24 cellular contexts compared by ENCODE assay signal in the genomic region with DNA sequence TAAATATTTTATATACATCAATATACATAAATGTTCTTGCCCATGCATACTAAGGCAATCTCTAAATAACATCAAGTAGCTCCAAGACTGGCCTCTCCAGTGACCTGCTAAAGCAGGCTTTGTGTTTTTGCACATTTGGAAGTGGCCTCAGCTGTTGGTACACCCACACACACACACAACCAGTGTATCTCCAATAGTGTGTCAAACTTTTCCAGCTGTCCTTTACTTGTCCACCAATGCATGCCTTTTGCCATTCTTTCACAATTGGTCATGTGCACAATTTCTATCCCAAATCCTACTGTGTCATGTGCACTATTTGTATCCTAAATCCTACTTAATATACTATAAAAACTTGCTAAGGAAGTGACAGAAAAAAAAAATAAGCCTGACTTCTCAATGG. TPM values are rescaled to one million over a fixed set of nuclear protein-coding genes. Genes with fewer than 3 reads are reported as not detected.
DNase-seq lines count a peak whose midpoint lies in the region; ATAC-seq, FAIRE-seq and TF ChIP-seq lines count a peak whose summit lies in the region.
"Had no signal": no experiment of that assay in that cellular context is flagged by ENCODE, and none has a peak within 500 bp of the region (broad histone marks: within the 10 kb centered on the region; RNA-seq: fewer than 3 reads in every experiment).

No MANE protein-coding gene starts in this region.

- TF ChIP-seq POLR2A in K562 (conservative IDR thresholded peaks at IDR 0.05) (no peak; the same call in 1 of the 2 replicates), gastrocnemius medialis (IDR thresholded peaks at IDR 0.05) (no peak)

- DNase-seq in LHCN-M2 (ENCODE audit: low read depth) = peak; percentile 40
- no peak for DNase-seq in K562 (ENCODE audit: extremely low read depth in 1 of 4, low spot score in 3 of 4)
- DNase-seq in myocyte (ENCODE audit: low read depth) = peak; percentile 50
- DNase-seq in gastrocnemius medialis = no peak
- DNase-seq in osteocyte (ENCODE audit: extremely low spot score, unreplicated experiment) = no peak
- DNase-seq in activated T-cell treated with anti-CD3 and anti-CD28 coated beads, Interleukin-2, amount 50 U/mL, for 24 hours = no peak
- DNase-seq in activated T-cell treated with anti-CD3 and anti-CD28 coated beads, Interleukin-2, amount 50 U/mL, for 72 hours = no peak
- DNase-seq: C1 segment of cervical spinal cord, Calu3, COR-L47, DMS53, DMS79 treated with DMSO at 0.1 percent for 48 hours, GF-D8, GOT3, H7, HCEC 1CT had no signal

- in situ Hi-C loops in K562 (cut with MboI) (no loop called here), gastrocnemius medialis (cut with MboI; ENCODE audit: low sequenced_read_pairs in 4 of 4) (loop anchor here in 1 of 4 donors (25.0 kb wide), 1 partner anchor 185 kb away; no protein-coding TSS in a partner anchor)

- CTCF ChIA-PET in K562 (lab: Yijun Ruan, JAX; ENCODE audit: low intra/inter-chr PET ratio) = no interaction called here

- H3K4me3 Mint-ChIP-seq in osteocyte (ENCODE audit: unreplicated experiment) = no peak overlapping the region
- H3K4me3 Mint-ChIP-seq in activated T-cell treated with anti-CD3 and anti-CD28 coated beads, Interleukin-2, amount 50 U/mL, for 24 hours = no peak overlapping the region
- no peak overlapping the region for H3K4me3 Mint-ChIP-seq in activated T-cell treated with anti-CD3 and anti-CD28 coated beads, Interleukin-2, amount 50 U/mL, for 72 hours
- H3K4me3 Mint-ChIP-seq: CD4-positive, alpha-beta memory T cell had no signal

- BruUV-seq in K562 (replicated peaks; lab: Mats Ljungman, UMichigan) = no TSS peak

- H3K4me1 ChIP-seq in K562 (replicated peaks in 1 of 2; ENCODE audit: control insufficient read depth in 2 of 2, insufficient read depth in 2 of 2, low read length in 2 of 2) = no peaks in the 10 kb centered on the region
- peaks cover 71 to 83% of the 10 kb centered on the region in 2 donors for H3K4me1 ChIP-seq in gastrocnemius medialis

- intact Hi-C loops in K562 (cut with micrococcal nuclease) = no loop called here
- intact Hi-C loops in gastrocnemius medialis (cut with DNase I; ENCODE audit: low total_unique reads) = no loop called here

- H2AFZ ChIP-seq in K562 (ENCODE audit: low read depth, low read length) = no peak overlapping the region

- H3K4me1 Mint-ChIP-seq in osteocyte (ENCODE audit: unreplicated experiment) = peaks cover 3% of the 10 kb centered on the region
- no peaks in the 10 kb centered on the region for H3K4me1 Mint-ChIP-seq in activated T-cell treated with anti-CD3 and anti-CD28 coated beads, Interleukin-2, amount 50 U/mL, for 24 hours (ENCODE audit: low read depth)
- no peaks in the 10 kb centered on the region for H3K4me1 Mint-ChIP-seq in activated T-cell treated with anti-CD3 and anti-CD28 coated beads, Interleukin-2, amount 50 U/mL, for 72 hours (ENCODE audit: low read depth)
- H3K4me1 Mint-ChIP-seq: CD4-positive, alpha-beta memory T cell had no signal

- H3K9me3 ChIP-seq in K562 (replicated peaks; ENCODE audit: control insufficient read depth, insufficient read depth, low read depth, low read length) (no peaks in the 10 kb centered on the region), gastrocnemius medialis (no peaks in the 10 kb centered on the region)

- peak; percentile 24 for ATAC-seq in K562
- no peak for ATAC-seq in gastrocnemius medialis
- no peak for ATAC-seq in activated T-cell treated with anti-CD3 and anti-CD28 coated beads, Interleukin-2, amount 50 U/mL, for 72 hours (replicated peaks in 1 of 2)

- H3K36me3 ChIP-seq in K562 (ENCODE audit: control insufficient read depth, insufficient read depth, low read length) (peaks cover 22% of the 10 kb centered on the region; the same call in 2 of the 3 replicates), gastrocnemius medialis (no peaks in the 10 kb centered on the region)

- H3K9ac ChIP-seq in K562 (ENCODE audit: insufficient read depth in 1 of 2, low read depth in 2 of 2, low read length in 2 of 2) = no peak overlapping the region

- no peaks in the 10 kb centered on the region for H4K20me1 ChIP-seq in K562 (replicated peaks; ENCODE audit: control insufficient read depth, insufficient read depth, low read length)

- no peaks in the 10 kb centered on the region for H3K27me3 ChIP-seq in K562 (ENCODE audit: control insufficient read depth in 2 of 2, insufficient read depth in 2 of 2, low read length in 2 of 2)
- no peaks in the 10 kb centered on the region for H3K27me3 ChIP-seq in gastrocnemius medialis

- H3K79me2 ChIP-seq in K562 (ENCODE audit: control insufficient read depth, insufficient read depth, low read length) = no peaks in the 10 kb centered on the region

- POLR2A ChIA-PET in K562 (lab: Yijun Ruan, JAX) = interaction anchor here (0.7 to 2.7 kb wide), 4 partner anchors 11 to 107 kb away, joined by 3 to 5 read pairs (median 4); a partner anchor contains a TSS

- H3K36me3 Mint-ChIP-seq in osteocyte (ENCODE audit: unreplicated experiment) = peaks cover 11% of the 10 kb centered on the region
- H3K36me3 Mint-ChIP-seq in activated T-cell treated with anti-CD3 and anti-CD28 coated beads, Interleukin-2, amount 50 U/mL, for 24 hours (ENCODE audit: low read depth) = peaks cover 19% of the 10 kb centered on the region
- H3K36me3 Mint-ChIP-seq in activated T-cell treated with anti-CD3 and anti-CD28 coated beads, Interleukin-2, amount 50 U/mL, for 72 hours (ENCODE audit: insufficient read depth in 2 of 2) = peaks cover 0 to 3% of the 10 kb centered on the region in 2 donors

- no peaks in the 10 kb centered on the region for H3K27me3 Mint-ChIP-seq in osteocyte (ENCODE audit: unreplicated experiment)
- no peaks in the 10 kb centered on the region for H3K27me3 Mint-ChIP-seq in activated T-cell treated with anti-CD3 and anti-CD28 coated beads, Interleukin-2, amount 50 U/mL, for 24 hours
- H3K27me3 Mint-ChIP-seq in activated T-cell treated with anti-CD3 and anti-CD28 coated beads, Interleukin-2, amount 50 U/mL, for 72 hours (ENCODE audit: low read depth) = no peaks in the 10 kb centered on the region
- H3K27me3 Mint-ChIP-seq: CD4-positive, alpha-beta memory T cell had no signal

- TF ChIP-seq EP300 in K562 (IDR thresholded peaks at IDR 0.05; ENCODE audit: low read length) = no peak

- H3K9me3 Mint-ChIP-seq in osteocyte (ENCODE audit: unreplicated experiment) = no peaks in the 10 kb centered on the region
- no peaks in the 10 kb centered on the region for H3K9me3 Mint-ChIP-seq in activated T-cell treated with anti-CD3 and anti-CD28 coated beads, Interleukin-2, amount 50 U/mL, for 24 hours
- no peaks in the 10 kb centered on the region for H3K9me3 Mint-ChIP-seq in activated T-cell treated with anti-CD3 and anti-CD28 coated beads, Interleukin-2, amount 50 U/mL, for 72 hours
- H3K9me3 Mint-ChIP-seq: CD4-positive, alpha-beta memory T cell had no signal

- TF ChIP-seq RAD21 in K562 (CRISPR knock-in tag; conservative IDR thresholded peaks at IDR 0.05 in 1 of 2, IDR thresholded peaks at IDR 0.05 in 1 of 2) = no peak

- H3K4me2 ChIP-seq in K562 (ENCODE audit: insufficient read depth, low read length) = no peak overlapping the region

- FAIRE-seq in K562 (lab: Jason Lieb, UNC) = no peak
- FAIRE-seq: GM12891, GM18507 had no signal

- H3K27ac Mint-ChIP-seq in osteocyte (ENCODE audit: unreplicated experiment) = no peak overlapping the region
- H3K27ac Mint-ChIP-seq in activated T-cell treated with anti-CD3 and anti-CD28 coated beads, Interleukin-2, amount 50 U/mL, for 24 hours = no peak overlapping the region
- H3K27ac Mint-ChIP-seq in activated T-cell treated with anti-CD3 and anti-CD28 coated beads, Interleukin-2, amount 50 U/mL, for 72 hours = no peak overlapping the region
- H3K27ac Mint-ChIP-seq: CD4-positive, alpha-beta memory T cell had no signal

- TF ChIP-seq CTCF in K562 (IDR thresholded peaks at IDR 0.05 in 2 of 3, conservative IDR thresholded peaks at IDR 0.05 in 1 of 3; ENCODE audit: insufficient read depth in 2 of 3, low read depth in 1 of 3, low read length in 3 of 3) = no peak
- TF ChIP-seq CTCF in gastrocnemius medialis (IDR thresholded peaks at IDR 0.05 in 4 of 5, conservative IDR thresholded peaks at IDR 0.05 in 1 of 5) = no peak
- no peak for TF ChIP-seq CTCF in osteocyte (IDR thresholded peaks at IDR 0.05)

- H3K4me3 ChIP-seq in K562 = no peak overlapping the region
- H3K4me3 ChIP-seq in gastrocnemius medialis = no peak overlapping the region

- H3K9me1 ChIP-seq in K562 (ENCODE audit: control insufficient read depth, insufficient read depth, low read length) = no peaks in the 10 kb centered on the region

- no peak overlapping the region for H3K27ac ChIP-seq in K562 (ENCODE audit: extremely low read depth, low read depth, low read length)
- H3K27ac ChIP-seq in gastrocnemius medialis = peak overlapping the region in 3 of 4 donors; percentile 11 to 82 (median 51)

TF ChIP-seq in K562, 482 proteins besides CTCF, POLR2A, EP300 and RAD21 (continues in another document):
- TF ChIP-seq MYBL2 (IDR thresholded peaks at IDR 0.05; ENCODE audit: low read depth) = no peak
- TF ChIP-seq MYBL2 (CRISPR knock-in tag; IDR thresholded peaks at IDR 0.05; ENCODE audit: borderline replicate concordance) = no peak
- TF ChIP-seq PHTF2 (CRISPR knock-in tag; IDR thresholded peaks at IDR 0.05) = no peak
- no peak for TF ChIP-seq BMI1 (IDR thresholded peaks at IDR 0.05; ENCODE audit: low read length)
- TF ChIP-seq SETDB1 (IDR thresholded peaks at IDR 0.05; ENCODE audit: low read length) = no peak

RNA-seq across cellular contexts. Expression of a gene that starts 21.6 kb away (rescaled TPM):
- total RNA-seq in LHCN-M2 (2014; rRNA removed) = not detected in 2 replicates
- not detected for polyA plus RNA-seq in LHCN-M2 (2012)
- total RNA-seq in K562 (2011; cell fraction: chromatin; rRNA removed; ENCODE audit: low replicate concordance) = not detected in 2 replicates
- total RNA-seq in K562 (2011; cell fraction: nucleolus; rRNA removed) = not detected in 2 replicates
- total RNA-seq in K562 (2011; cell fraction: nucleoplasm; rRNA removed) = not detected in 2 replicates
- not detected in 2 replicates for total RNA-seq in K562 (2014; rRNA removed)
- not detected in 2 replicates for total RNA-seq in K562 (2014; rRNA removed; fragmentation: Illumina TruSeq; extraction: Trizol)
- total RNA-seq in K562 (2015; rRNA removed; fragmentation: Illumina TruSeq; extraction: Trizol) = not detected in 2 replicates
- total RNA-seq in K562 (2021) = 0.13 TPM in 1 of 2 replicates, not detected in the other
- polyA plus RNA-seq in K562 (2011; rRNA removed) = not detected in 2 replicates
- polyA plus RNA-seq in K562 (2011; cell fraction: cytosol; rRNA removed) = not detected in 2 replicates
- not detected in 2 replicates for polyA plus RNA-seq in K562 (2011; cell fraction: nucleus; rRNA removed)
- polyA plus RNA-seq in K562 (2012) = 0.08 TPM in 2 replicates
- not detected in 2 replicates for polyA plus RNA-seq in K562 (2014; fragmentation: Illumina TruSeq; extraction: Trizol)
- polyA plus RNA-seq in K562 (2014; fragmentation: Nextera tagmentation; extraction: Ambion mirVana) = under 1 TPM in 1 of 2 experiments, not detected in 1; 0.04 TPM
- polyA plus RNA-seq in K562 (2014; rRNA removed) = not detected in 2 replicates
- polyA minus RNA-seq in K562 (2011; rRNA and poly(A)+ RNA removed) = not detected in 2 replicates
- not detected in 2 replicates for polyA minus RNA-seq in K562 (2011; cell fraction: cytosol; rRNA and poly(A)+ RNA removed)
- polyA minus RNA-seq in K562 (2011; cell fraction: nucleus; rRNA and poly(A)+ RNA removed) = not detected in 2 replicates
- total RNA-seq in myocyte = 125 and 182 TPM in 2 replicates
- 50.4 TPM for polyA plus RNA-seq in myocyte (2012)
- total RNA-seq in gastrocnemius medialis = 100 to 1,000 TPM; 150 to 518 (median 314) TPM
- total RNA-seq in osteocyte = not detected in 2 replicates
- total RNA-seq in activated T-cell treated with anti-CD3 and anti-CD28 coated beads, Interleukin-2, amount 50 U/mL, for 72 hours = not detected
- total RNA-seq: A172; A673; Calu3; CD4-positive, alpha-beta memory T cell; Daoy; G401; H7 had no signal
- polyA plus RNA-seq: BJ had no signal

Comparison
In these comparisons a context has a peak if more than half of its experiments do, and no peak if none do; other contexts are left out.
1. DNase-seq: peak in LHCN-M2 (single experiment) and myocyte (single experiment); none in K562 (0 of 4), gastrocnemius medialis (0 of 2), osteocyte (single experiment), activated T-cell treated with anti-CD3 and anti-CD28 coated beads, Interleukin-2, amount 50 U/mL, for 24 hours (single experiment) and activated T-cell treated with anti-CD3 and anti-CD28 coated beads, Interleukin-2, amount 50 U/mL, for 72 hours (0 of 2).
2. RNA of a gene that starts 21.6 kb away (total RNA-seq): 150 to 518 TPM in gastrocnemius medialis and 125 to 182 TPM in myocyte; not detected in LHCN-M2, 0.13 TPM in K562, not detected in osteocyte and not detected in activated T-cell treated with anti-CD3 and anti-CD28 coated beads, Interleukin-2, amount 50 U/mL, for 72 hours; every median in the first group is over 100 times any median in the second.